25 cellular contexts compared by ENCODE assay signal in genomic region chr11:113192121-113192925, GRCh38.
A peak's percentile ranks its signal among the peaks of the same experiment; 100 is the strongest.
DNase-seq lines count a peak whose midpoint lies in the region; ATAC-seq, FAIRE-seq and TF ChIP-seq lines count a peak whose summit lies in the region.
"Had no signal": no experiment of that assay in that cellular context is flagged by ENCODE, and none has a peak within 500 bp of the region (broad histone marks: within the 10 kb centered on the region; RNA-seq: fewer than 3 reads in every experiment).

No MANE protein-coding gene starts in this region.

- H2BK5ac ChIP-seq in mesendoderm (ENCODE audit: low read length) = peak overlapping the region; percentile 40

- H3K4me1 ChIP-seq in cardiac muscle cell (ENCODE audit: low read depth) (peaks cover 26% of the 10 kb centered on the region), mesendoderm (ENCODE audit: control insufficient read depth, low read depth, low read length) (peaks cover 6% of the 10 kb centered on the region), uterus (peaks cover 0 to 14% of the 10 kb centered on the region in 2 donors)
- H3K4me1 ChIP-seq: upper lobe of right lung had no signal

- H3K23ac ChIP-seq in mesendoderm (ENCODE audit: low read length) = no peak overlapping the region

- no peak overlapping the region for H3K9ac ChIP-seq in mesendoderm (ENCODE audit: low read length)

- no peak overlapping the region for H3K4ac ChIP-seq in mesendoderm (ENCODE audit: low read depth, low read length)

- H4K5ac ChIP-seq in mesendoderm (ENCODE audit: low read length) = no peak overlapping the region

- peak overlapping the region; percentile 73 for H3K27ac ChIP-seq in cardiac muscle cell
- H3K27ac ChIP-seq in mesendoderm (ENCODE audit: low read depth, low read length) = no peak overlapping the region
- peak overlapping the region; percentile 47 to 60 for H3K27ac ChIP-seq in uterus
- H3K27ac ChIP-seq: body of pancreas, C4-2B, HL-60, SJCRH30, upper lobe of right lung had no signal

- H2AK5ac ChIP-seq in mesendoderm (ENCODE audit: low read length) = no peak overlapping the region

- TF ChIP-seq CTCF in cardiac muscle cell (IDR thresholded peaks at IDR 0.05; ENCODE audit: low read depth, low read length) = no peak
- TF ChIP-seq CTCF in uterus (IDR thresholded peaks at IDR 0.05) = no peak

- H3K4me3 ChIP-seq in cardiac muscle cell = no peak overlapping the region
- H3K4me3 ChIP-seq in mesendoderm (ENCODE audit: low read length) = no peak overlapping the region
- no peak overlapping the region for H3K4me3 ChIP-seq in uterus
- H3K4me3 ChIP-seq: A549, body of pancreas, esophagus muscularis mucosa, heart right ventricle, ovary, SJCRH30, smooth muscle cell, upper lobe of right lung had no signal

- DNase-seq in cardiac muscle cell (ENCODE audit: low read depth in 1 of 2, low spot score in 1 of 2) (no peak), Right ventricle myocardium superior (no peak), amniotic epithelial cell (ENCODE audit: low read depth) (peak; percentile 50), mesendoderm (peak; percentile 89), uterus (no peak), GM12891 (ENCODE audit: insufficient read length, low spot score) (no peak)
- DNase-seq: activated CD4-positive, alpha-beta T cell treated with anti-CD3 and anti-CD28 coated beads for 48 hours; activated CD8-positive, alpha-beta memory T cell treated with anti-CD3 and anti-CD28 coated beads, Interleukin-2, amount 50 U/mL, for 48 hours; activated naive CD4-positive, alpha-beta T cell; DMS79 treated with DMSO at 0.1 percent for 48 hours; heart right ventricle; NCI-H1092; ovary; upper lobe of right lung had no signal

- no peaks in the 10 kb centered on the region for H3K27me3 ChIP-seq in cardiac muscle cell
- H3K27me3 ChIP-seq in mesendoderm (ENCODE audit: insufficient read depth, low read length, poor library complexity) = no peaks in the 10 kb centered on the region
- no peaks in the 10 kb centered on the region for H3K27me3 ChIP-seq in uterus
- H3K27me3 ChIP-seq: body of pancreas, esophagus muscularis mucosa, ovary, SJCRH30, upper lobe of right lung had no signal

- no peak overlapping the region for H2BK15ac ChIP-seq in mesendoderm (replicated peaks; ENCODE audit: low read depth)

- FAIRE-seq in GM12891 (lab: Jason Lieb, UNC) = no peak
- FAIRE-seq: A549, GM19239 had no signal

- peak overlapping the region; percentile 43 for H3K56ac ChIP-seq in mesendoderm (ENCODE audit: low read length)

- ATAC-seq in Right ventricle myocardium superior (ENCODE audit: poor library complexity) (no peak), GM19455 (IDR thresholded peaks at IDR 0.05; ENCODE audit: unreplicated experiment) (no peak), GM21515 (IDR thresholded peaks at IDR 0.05; ENCODE audit: unreplicated experiment) (no peak)
- ATAC-seq: A549; body of pancreas; stimulated activated memory B cell treated with anti-CD40 and anti-IgM and Interleukin-4, amounts not matched to agents 10 μg/mL and 1 μg/mL and 100 μg/mL, for 72 hours; upper lobe of right lung had no signal

- H3K18ac ChIP-seq in mesendoderm (ENCODE audit: low read length) = no peak overlapping the region

- H3K36me3 ChIP-seq in cardiac muscle cell = no peaks in the 10 kb centered on the region
- no peaks in the 10 kb centered on the region for H3K36me3 ChIP-seq in mesendoderm (ENCODE audit: control insufficient read depth, insufficient read depth, low read length)
- no peaks in the 10 kb centered on the region for H3K36me3 ChIP-seq in uterus
- H3K36me3 ChIP-seq: esophagus muscularis mucosa, heart right ventricle, ovary, SJCRH30, upper lobe of right lung had no signal

- no peak overlapping the region for H4K8ac ChIP-seq in mesendoderm (ENCODE audit: low read depth, low read length)

- H3K4me2 ChIP-seq in mesendoderm (ENCODE audit: low read length) = no peak overlapping the region
- H3K4me2 ChIP-seq: A549, smooth muscle cell had no signal

- H3K9me3 ChIP-seq in cardiac muscle cell (ENCODE audit: low read depth) = no peaks in the 10 kb centered on the region
- no peaks in the 10 kb centered on the region for H3K9me3 ChIP-seq in uterus
- H3K9me3 ChIP-seq: A549, body of pancreas, esophagus muscularis mucosa, heart right ventricle, ovary, SJCRH30, upper lobe of right lung had no signal

- H3K79me2 ChIP-seq in mesendoderm (ENCODE audit: control insufficient read depth, insufficient read depth, low read length) = no peaks in the 10 kb centered on the region

- no peaks in the 10 kb centered on the region for H3K79me1 ChIP-seq in mesendoderm (ENCODE audit: low read length)

- no peak overlapping the region for H2BK120ac ChIP-seq in mesendoderm (ENCODE audit: low read depth, low read length)

- TF ChIP-seq POLR2A in uterus (IDR thresholded peaks at IDR 0.05) (no peak), GM12891 (IDR thresholded peaks at IDR 0.05; ENCODE audit: low read depth, low read length) (no peak)

- intact Hi-C loops in Right ventricle myocardium superior (cut with DNase I) (no loop called here), uterus (cut with DNase I; ENCODE audit: low total_unique reads) (no loop called here)

- WGBS in mesendoderm (ENCODE audit: extremely low coverage, insufficient coverage, low lambda C conversion rate) = no CpG with 5 or more reads among the region's 8 CpGs

TF ChIP-seq in GM12891, 5 proteins besides CTCF, POLR2A, EP300 and RAD21:
- no peak for TF ChIP-seq POU2F2 (IDR thresholded peaks at IDR 0.05; ENCODE audit: low read depth, low read length)
- no peak for TF ChIP-seq SPI1 (IDR thresholded peaks at IDR 0.05; ENCODE audit: low read depth, low read length)
- TF ChIP-seq PAX5 (IDR thresholded peaks at IDR 0.05; ENCODE audit: insufficient read depth, low read length, severe bottlenecking) = no peak
- no peak for TF ChIP-seq POLR2AphosphoS5 (IDR thresholded peaks at IDR 0.05; ENCODE audit: low read depth, low read length)
- TF ChIP-seq TAF1 (IDR thresholded peaks at IDR 0.05; ENCODE audit: low read depth, low read length) = no peak

Comparison
In these comparisons a context has a peak if more than half of its experiments do, and no peak if none do; other contexts are left out.
1. DNase-seq: peak in amniotic epithelial cell (single experiment) and mesendoderm (single experiment); none in cardiac muscle cell (0 of 2), Right ventricle myocardium superior (single experiment), uterus (0 of 2) and GM12891 (single experiment).